In the genomic region with DNA sequence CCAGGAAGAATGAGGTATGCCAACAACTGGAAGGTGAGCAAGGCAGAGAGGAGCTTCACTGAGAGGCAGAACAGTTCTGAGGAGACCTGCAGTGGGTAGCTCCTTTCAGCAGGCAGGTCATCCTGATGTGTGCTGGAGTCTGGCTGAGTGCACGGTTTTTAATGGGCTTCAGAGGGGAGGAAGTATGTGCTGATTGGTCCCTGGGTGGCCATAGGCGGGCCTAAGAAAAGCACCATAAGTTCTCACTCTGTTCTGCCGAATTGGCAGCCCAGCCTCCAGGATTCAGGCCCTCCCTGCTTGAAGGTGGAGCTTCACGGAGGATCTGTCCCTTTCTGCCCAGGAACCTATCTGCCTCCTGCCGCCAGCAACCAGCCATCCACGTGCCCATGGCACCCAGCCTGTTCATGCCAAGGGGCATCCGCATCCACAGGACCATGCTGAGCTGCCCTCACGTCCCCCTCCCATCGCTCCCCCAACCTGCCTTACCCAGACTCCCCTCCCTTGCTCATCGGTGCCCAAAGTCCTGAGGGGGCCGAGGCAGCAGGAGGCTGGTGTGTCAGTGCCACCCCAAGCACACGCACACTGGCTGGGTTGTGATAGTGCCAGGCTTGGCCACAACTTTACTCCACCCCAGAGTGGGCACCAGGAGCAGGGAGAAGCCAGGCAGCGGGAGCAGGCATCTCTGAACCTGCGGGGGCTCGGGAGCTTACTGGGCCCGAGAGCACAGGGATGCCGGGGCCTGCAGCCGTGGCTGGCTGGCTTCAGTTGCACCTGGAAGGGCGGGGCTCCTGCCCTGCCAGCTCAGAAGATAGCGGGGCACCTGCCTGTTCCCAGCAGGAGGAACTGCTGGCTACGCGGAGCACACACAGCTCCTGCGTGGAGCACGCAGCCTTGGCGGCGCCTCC, we compare ENCODE assay signal across 18 cellular contexts.
"Had no signal": no experiment of that assay in that cellular context is flagged by ENCODE, and none has a peak within 500 bp of the region (broad histone marks: within the 10 kb centered on the region; RNA-seq: fewer than 3 reads in every experiment).

No MANE protein-coding gene starts in this region.

- H3K4me1 ChIP-seq: ascending aorta, left lung had no signal

- H3K9me3 ChIP-seq: ascending aorta, thoracic aorta had no signal

- DNase-seq: activated CD4-positive, alpha-beta T cell treated with anti-CD3 and anti-CD28 coated beads for 1 hour; activated CD8-positive, alpha-beta memory T cell treated with anti-CD3 and anti-CD28 coated beads, Interleukin-2, amount 50 U/mL, for 4 hours; activated CD8-positive, alpha-beta T cell treated with anti-CD3 and anti-CD28 coated beads for 36 hours; activated naive CD4-positive, alpha-beta T cell; activated T-cell treated with anti-CD3 and anti-CD28 coated beads, Interleukin-2, amount 50 U/mL, for 72 hours; foreskin melanocyte; head of caudate nucleus; mesendoderm; nephron progenitor cell; stimulated activated CD4-positive, alpha-beta T cell treated with anti-CD3 and anti-CD28 coated beads, Interleukin-2, amount 100 ng/mL, for 48 hours; stimulated activated naive CD8-positive, alpha-beta T cell treated with anti-CD3 and anti-CD28 coated beads, Interleukin-15, Interleukin-2, amounts not matched to agents 100 U/mL and 50 U/mL, for 24 hours had no signal

- H3K27me3 ChIP-seq: ascending aorta, left lung had no signal

- FAIRE-seq: bronchial epithelial cell, colon, islet of Langerhans, urothelium cell line had no signal

- H3K36me3 ChIP-seq: ascending aorta, left lung, thoracic aorta had no signal

- H3K4me3 ChIP-seq: ascending aorta, left lung, thoracic aorta had no signal

- H3K27ac ChIP-seq: ascending aorta, left lung, thoracic aorta had no signal

- ATAC-seq: activated CD8-positive, alpha-beta T cell treated with anti-CD3 and anti-CD28 coated beads for 36 hours; activated T-cell treated with anti-CD3 and anti-CD28 coated beads, Interleukin-2, amount 50 U/mL, for 72 hours; left lung; stimulated activated naive CD8-positive, alpha-beta T cell treated with anti-CD3 and anti-CD28 coated beads, Interleukin-15, Interleukin-2, amounts not matched to agents 100 U/mL and 50 U/mL, for 24 hours had no signal
